ENCODE assay signal across 10 cellular contexts in genomic region chr2:151730242-151730975, GRCh38. TPM values are rescaled to one million over a fixed set of nuclear protein-coding genes. Genes with fewer than 3 reads are reported as not detected.
DNase-seq lines count a peak whose midpoint lies in the region; ATAC-seq, FAIRE-seq and TF ChIP-seq lines count a peak whose summit lies in the region.
"Had no signal": no experiment of that assay in that cellular context is flagged by ENCODE, and none has a peak within 500 bp of the region (broad histone marks: within the 10 kb centered on the region; RNA-seq: fewer than 3 reads in every experiment).

No MANE protein-coding gene starts in this region.

- H3K27ac ChIP-seq in GM23248 = peak overlapping the region; percentile 14; the same call in 1 of the 2 replicates

- no peaks in the 10 kb centered on the region for H3K27me3 ChIP-seq in GM23248 (replicated peaks; ENCODE audit: insufficient read depth)

- H3K4me3 Mint-ChIP-seq in Calu3 (ENCODE audit: low read depth, unreplicated experiment) = no peak overlapping the region

- no peaks in the 10 kb centered on the region for H3K9me2 ChIP-seq in GM23248 (ENCODE audit: insufficient read depth)

- peaks cover 10% of the 10 kb centered on the region; the same call in 1 of the 2 replicates for H3K4me1 ChIP-seq in GM23248 (ENCODE audit: insufficient read depth)

- H3K36me3 ChIP-seq in GM23248 (ENCODE audit: low read depth) = no peaks in the 10 kb centered on the region

- no peak overlapping the region for H3K27ac Mint-ChIP-seq in Calu3 (ENCODE audit: unreplicated experiment)

- in situ Hi-C loops in GM23248 (cut with MboI) = no loop called here

- no peak overlapping the region for H3K9ac ChIP-seq in GM23248

- H3K36me3 Mint-ChIP-seq in Calu3 (ENCODE audit: insufficient read depth, unreplicated experiment) = no peaks in the 10 kb centered on the region

- peaks cover 28% of the 10 kb centered on the region for H3K4me1 Mint-ChIP-seq in Calu3 (ENCODE audit: low read depth, unreplicated experiment)

- no TSS peak for BruUV-seq in Calu3 (replicated peaks; lab: Mats Ljungman, UMichigan)

- no peaks in the 10 kb centered on the region for H3K9me3 Mint-ChIP-seq in Calu3 (ENCODE audit: low read depth, unreplicated experiment)

- no peak overlapping the region for H2AFZ ChIP-seq in GM23248

- 68 to 69% methylated on average over 5 of the region's 5 CpGs for WGBS in GM23248 (ENCODE audit: low coverage in 1 of 2, low lambda C conversion rate in 2 of 2, missing lambda C conversion rate in 2 of 2), 2 experiments

- CTCF ChIA-PET in Calu3 (lab: Charles Lee) = no interaction called here

- ATAC-seq in HG03521 (IDR thresholded peaks at IDR 0.05; ENCODE audit: unreplicated experiment) = no peak

- no peak overlapping the region for H3K4me2 ChIP-seq in GM23248 (ENCODE audit: unreplicated experiment)

- TF ChIP-seq POLR2A in GM12891 (IDR thresholded peaks at IDR 0.05; ENCODE audit: low read depth, low read length) = no peak

- H3K27me3 Mint-ChIP-seq in Calu3 (ENCODE audit: unreplicated experiment) = no peaks in the 10 kb centered on the region

- no peaks in the 10 kb centered on the region for H4K20me1 ChIP-seq in GM23248 (ENCODE audit: insufficient read depth)

- H3F3A ChIP-seq in GM23248 (ENCODE audit: insufficient read depth) = no peaks in the 10 kb centered on the region

- H3K4me3 ChIP-seq in GM23248 = no peak overlapping the region

- H3K79me2 ChIP-seq in GM23248 (ENCODE audit: insufficient read depth) = no peaks in the 10 kb centered on the region

- intact Hi-C loops in Calu3 (cut with micrococcal nuclease; ENCODE audit: unreplicated experiment) = no loop called here

- H3K9me3 ChIP-seq in GM23248 (ENCODE audit: low read depth) = no peaks in the 10 kb centered on the region

- no peak for TF ChIP-seq CTCF in Calu3 (IDR thresholded peaks at IDR 0.05; ENCODE audit: unreplicated experiment)

- peak; percentile 9 for DNase-seq in GM12891 (ENCODE audit: insufficient read length, low spot score)
- peak; percentile 69 for DNase-seq in GM23248
- peak; percentile 17 for DNase-seq in NCI-H226
- peak; percentile 43 for DNase-seq in left kidney (ENCODE audit: low read depth, low spot score)
- DNase-seq in Calu3 = no peak
- DNase-seq in mesenteric fat pad (ENCODE audit: low spot score) = no peak
- DNase-seq in NCI-H748 treated with DMSO at 0.1 percent for 48 hours (lab: John Stamatoyannopoulos, UW) = no peak
- DNase-seq: activated gamma-delta T cell, NCI-H1048 had no signal

- peak; percentile 90 for FAIRE-seq in GM12891 (lab: Jason Lieb, UNC)

TF ChIP-seq in GM12891, 5 proteins besides CTCF, POLR2A, EP300 and RAD21:
- TF ChIP-seq POU2F2 (IDR thresholded peaks at IDR 0.05; ENCODE audit: low read depth, low read length) = no peak
- peak; percentile 68 for TF ChIP-seq SPI1 (IDR thresholded peaks at IDR 0.05; ENCODE audit: low read depth, low read length)

RNA-seq across cellular contexts. Expression of gene NEB, which starts 3.9 kb away (rescaled TPM):
- polyA plus RNA-seq in GM12891 (2012; ENCODE audit: low read depth, missing spikeins) = 0.31 TPM
- 1.3 and 1.5 TPM in 2 replicates for total RNA-seq in GM23248 (2014; rRNA removed; shearing (Covaris generic))
- polyA plus RNA-seq in GM23248 (2016; fragmentation: Nextera tagmentation; extraction: Ambion mirVana) = 0.11 and 0.22 TPM in 2 replicates
- total RNA-seq in Calu3 (2022) = 27.5 and 50.0 TPM in 2 replicates
- 0.64 TPM for total RNA-seq in mesenteric fat pad

Comparison
In these comparisons a context has a peak if more than half of its experiments do, and no peak if none do; other contexts are left out.
1. DNase-seq: peak in GM12891 (single experiment), GM23248 (single experiment), NCI-H226 (single experiment) and left kidney (single experiment); none in Calu3 (single experiment), mesenteric fat pad (single experiment) and NCI-H748 treated with DMSO at 0.1 percent for 48 hours (single experiment).
2. RNA of gene NEB, which starts 3.9 kb away (total RNA-seq): 27.5 to 50.0 TPM in Calu3; 1.3 to 1.5 TPM in GM23248 and 0.64 TPM in mesenteric fat pad (single experiment); every median in the first group is over 10 times any median in the second.